Comparison of ENCODE assay signal across 21 cellular contexts in the genomic region with DNA sequence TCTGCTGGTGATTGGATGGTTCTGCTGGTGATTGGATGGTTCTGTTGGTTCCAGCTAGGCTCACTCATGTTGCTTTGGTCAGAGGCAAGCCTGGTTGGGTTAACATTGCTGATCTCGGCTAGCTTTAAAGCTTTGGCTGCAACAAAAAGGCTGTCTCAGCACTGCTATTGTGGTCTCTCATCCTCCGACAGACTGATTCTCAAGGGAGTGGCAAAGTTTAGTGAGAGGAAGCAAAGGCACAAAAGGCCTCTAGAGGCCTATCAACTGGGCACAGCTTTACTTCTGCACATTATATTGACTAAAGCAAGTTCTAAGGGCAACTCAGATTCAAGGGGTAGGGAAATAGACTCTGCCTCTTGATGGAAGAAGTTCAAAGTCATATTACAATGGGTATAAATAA.
"Had no signal": no experiment of that assay in that cellular context is flagged by ENCODE, and none has a peak within 500 bp of the region (broad histone marks: within the 10 kb centered on the region; RNA-seq: fewer than 3 reads in every experiment).

No MANE protein-coding gene starts in this region.

- H3K36me3 ChIP-seq: ascending aorta, colonic mucosa, left ventricle myocardium inferior, neutrophil, stomach, upper lobe of left lung had no signal

- H3K9me3 ChIP-seq: colonic mucosa, neutrophil, testis had no signal

- H3K79me2 ChIP-seq: parathyroid adenoma had no signal

- H3K4me3 ChIP-seq: ascending aorta, colonic mucosa, left ventricle myocardium inferior, smooth muscle cell, stomach, testis, upper lobe of left lung had no signal

- DNase-seq: activated CD4-positive, alpha-beta T cell treated with anti-CD3 and anti-CD28 coated beads, Interleukin-2, amount 10 ng/mL, durations not matched to agents 24 days and 14 days; activated CD8-positive, alpha-beta memory T cell treated with anti-CD3 and anti-CD28 coated beads for 24 hours; activated CD8-positive, alpha-beta memory T cell treated with anti-CD3 and anti-CD28 coated beads, Interleukin-2, amount 50 U/mL, for 48 hours; activated effector memory CD4-positive, alpha-beta T cell treated with Interleukin-2 at 50 U/mL for 16 hours; activated T-cell treated with anti-CD3 and anti-CD28 coated beads, Interleukin-2, amount 50 U/mL, for 48 hours; colonic mucosa; foreskin keratinocyte; hypothalamus; left ventricle myocardium inferior; mammary epithelial cell; stimulated activated CD4-positive, alpha-beta T cell treated with anti-CD3 and anti-CD28 coated beads, Interleukin-4, amount 100 ng/mL, for 24 hours; stomach; T-helper 9 cell; testis; upper lobe of left lung had no signal

- H3K27ac ChIP-seq: ascending aorta, colonic mucosa, foreskin keratinocyte, left ventricle myocardium inferior, neutrophil, parathyroid adenoma, stomach, testis, upper lobe of left lung had no signal

- H3K4me2 ChIP-seq: smooth muscle cell had no signal

- H3K9ac ChIP-seq: parathyroid adenoma had no signal

- ATAC-seq: foreskin keratinocyte; sciatic nerve; stimulated activated effector memory CD8-positive, alpha-beta T cell treated with anti-CD3 and anti-CD28 coated beads, Interleukin-12 subunit alpha, Interleukin-12 subunit beta, amount 100 ng/mL, for 72 hours had no signal

- H2AFZ ChIP-seq: parathyroid adenoma had no signal

- H3K27me3 ChIP-seq: ascending aorta, colonic mucosa, foreskin keratinocyte, neutrophil, stomach, testis, upper lobe of left lung had no signal

- H3K4me1 ChIP-seq: ascending aorta, colonic mucosa, foreskin keratinocyte, left ventricle myocardium inferior, parathyroid adenoma, stomach, testis, upper lobe of left lung had no signal
